In the genomic region with DNA sequence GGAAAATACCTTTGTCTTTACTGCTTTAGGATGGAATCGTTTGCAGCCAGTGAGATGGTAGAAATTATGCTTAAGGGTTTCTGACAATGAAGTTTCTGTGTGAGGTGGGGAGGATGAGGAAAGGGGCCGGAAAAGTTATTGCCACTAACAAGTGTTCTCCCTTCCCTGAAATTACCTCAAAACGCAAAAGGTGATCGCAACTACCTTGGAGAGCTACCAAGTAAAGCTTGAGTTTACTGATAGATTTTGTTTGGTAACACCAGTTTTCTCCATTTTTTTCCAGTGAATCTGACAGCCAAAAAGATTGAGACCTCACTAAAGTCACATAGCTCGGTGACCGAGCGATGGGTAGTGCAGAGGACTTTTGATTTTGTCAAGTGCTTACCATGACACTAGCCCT, we compare ENCODE assay signal across 8 cellular contexts. TPM values are rescaled to one million over a fixed set of nuclear protein-coding genes. Genes with fewer than 3 reads are reported as not detected.
DNase-seq lines count a peak whose midpoint lies in the region; TF ChIP-seq lines count a peak whose summit lies in the region.
"Had no signal": no experiment of that assay in that cellular context is flagged by ENCODE, and none has a peak within 500 bp of the region (broad histone marks: within the 10 kb centered on the region; RNA-seq: fewer than 3 reads in every experiment).

No MANE protein-coding gene starts in this region.

- H3K27ac ChIP-seq in ovary = no peak overlapping the region
- H3K27ac ChIP-seq: thoracic aorta had no signal

- DNase-seq in OCI-M1 (lab: John Stamatoyannopoulos, UW) (peak; percentile 26), endothelial cell (ENCODE audit: low spot score) (no peak), progenitor cell of endocrine pancreas (ENCODE audit: low spot score, unreplicated experiment) (no peak), SW 1271 (lab: John Stamatoyannopoulos, UW) (no peak), ovary (no peak), AG08395 (ENCODE audit: low spot score) (no peak)

- no peaks in the 10 kb centered on the region for H3K9me3 Mint-ChIP-seq in endothelial cell (ENCODE audit: unreplicated experiment)
- no peaks in the 10 kb centered on the region for H3K9me3 Mint-ChIP-seq in progenitor cell of endocrine pancreas (ENCODE audit: low read depth)

- H3K4me1 Mint-ChIP-seq in endothelial cell (ENCODE audit: unreplicated experiment) (peaks cover 31% of the 10 kb centered on the region), progenitor cell of endocrine pancreas (ENCODE audit: low read depth) (peaks cover 19% of the 10 kb centered on the region)

- no peak for TF ChIP-seq EP300 in ovary (IDR thresholded peaks at IDR 0.05)

- H3K36me3 Mint-ChIP-seq in endothelial cell (ENCODE audit: low read depth, unreplicated experiment) (no peaks in the 10 kb centered on the region), progenitor cell of endocrine pancreas (ENCODE audit: insufficient read depth) (peaks cover 4% of the 10 kb centered on the region)

- H3K27me3 Mint-ChIP-seq in endothelial cell (ENCODE audit: unreplicated experiment) (peaks cover 13% of the 10 kb centered on the region), progenitor cell of endocrine pancreas (no peaks in the 10 kb centered on the region)

- 56 to 61% (median 57%) methylated on average over 7 of the region's 7 CpGs for WGBS in ovary, 3 donors

- H3K4me3 Mint-ChIP-seq in endothelial cell (ENCODE audit: unreplicated experiment) = peak overlapping the region; percentile 96
- peak overlapping the region; percentile 94 for H3K4me3 Mint-ChIP-seq in progenitor cell of endocrine pancreas (ENCODE audit: low read depth)

- no peak for TF ChIP-seq POLR2A in ovary (IDR thresholded peaks at IDR 0.05)

- H3K36me3 ChIP-seq in ovary = no peaks in the 10 kb centered on the region
- H3K36me3 ChIP-seq: thoracic aorta had no signal

- no peaks in the 10 kb centered on the region for H3K9me3 ChIP-seq in ovary
- H3K9me3 ChIP-seq: thoracic aorta had no signal

- no peak for TF ChIP-seq CTCF in GM12875 (IDR thresholded peaks at IDR 0.05; ENCODE audit: borderline replicate concordance, insufficient read depth, low read depth, low read length)
- TF ChIP-seq CTCF in endothelial cell (IDR thresholded peaks at IDR 0.05; ENCODE audit: unreplicated experiment) = no peak
- no peak for TF ChIP-seq CTCF in progenitor cell of endocrine pancreas (IDR thresholded peaks at IDR 0.05; ENCODE audit: unreplicated experiment)
- no peak for TF ChIP-seq CTCF in ovary (IDR thresholded peaks at IDR 0.05)

- intact Hi-C loops in ovary (cut with DNase I) = no loop called here

- H3K27me3 ChIP-seq in ovary = no peaks in the 10 kb centered on the region

- no peaks in the 10 kb centered on the region for H3K4me1 ChIP-seq in ovary (ENCODE audit: insufficient read depth)

- H3K27ac Mint-ChIP-seq in endothelial cell (ENCODE audit: unreplicated experiment) (peak overlapping the region; percentile 14), progenitor cell of endocrine pancreas (peak overlapping the region; percentile 99)

- H3K4me3 ChIP-seq in GM12875 (ENCODE audit: low read depth, low read length) (peak overlapping the region; percentile 87), ovary (no peak overlapping the region)

RNA-seq across cellular contexts. Expression of gene SUV39H2, which starts 1.5 kb away (rescaled TPM):
- 15.6 TPM for total RNA-seq in endothelial cell (ENCODE audit: unreplicated experiment)
- 38.4 and 39.9 TPM in 2 replicates for total RNA-seq in progenitor cell of endocrine pancreas
- total RNA-seq in ovary = 10 to 100 TPM in 3 of 7 donors, 1 to 10 TPM in 4; 3.7 to 16.4 (median 9.0) TPM
- polyA plus RNA-seq in ovary = 1 to 10 TPM; 3.0 to 5.0 TPM

RNA-seq across cellular contexts. Expression of gene HSPA14, which starts 42.1 kb away (rescaled TPM):
- total RNA-seq in endothelial cell (ENCODE audit: unreplicated experiment) (14.2 TPM), progenitor cell of endocrine pancreas (13.2 and 15.2 TPM in 2 replicates), ovary (10 to 100 TPM in 4 of 7 donors, 1 to 10 TPM in 3; 7.7 to 13.6 (median 10.6) TPM)
- 1 to 10 TPM; 7.5 to 7.8 TPM for polyA plus RNA-seq in ovary

RNA-seq across cellular contexts. Expression of gene MSANTD7, which starts 42.1 kb away (rescaled TPM):
- total RNA-seq in endothelial cell (ENCODE audit: unreplicated experiment) (17.9 TPM), progenitor cell of endocrine pancreas (15.7 and 16.0 TPM in 2 replicates), ovary (10 to 100 TPM in 3 of 7 donors, 1 to 10 TPM in 4; 9.2 to 15.1 (median 9.9) TPM)
- 1 to 10 TPM; 6.7 to 9.3 TPM for polyA plus RNA-seq in ovary

RNA-seq across cellular contexts. Expression of gene CDNF, which starts 42.4 kb away (rescaled TPM):
- total RNA-seq in endothelial cell (ENCODE audit: unreplicated experiment) (1.9 TPM), progenitor cell of endocrine pancreas (1.3 and 2.3 TPM in 2 replicates), ovary (1 to 10 TPM; 1.5 to 6.0 (median 4.4) TPM)
- 1 to 10 TPM; 2.9 to 3.4 TPM for polyA plus RNA-seq in ovary
